Comparison of ENCODE assay signal across 9 cellular contexts in the genomic region with DNA sequence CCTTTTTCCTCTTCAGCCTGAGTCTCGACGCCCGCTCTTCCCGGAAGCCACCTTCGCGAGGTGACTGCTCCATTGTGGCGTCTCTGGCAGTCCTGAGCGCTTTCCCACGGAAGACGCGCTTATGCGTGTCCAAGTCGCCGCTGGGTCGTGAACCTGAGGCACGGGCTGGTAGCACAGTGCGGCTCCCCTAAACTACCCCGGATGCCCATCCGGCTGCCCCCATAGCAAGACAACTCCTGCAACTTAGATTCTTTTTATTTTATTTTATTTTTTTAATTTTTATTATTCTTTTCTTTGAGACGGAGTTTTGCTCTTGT. TPM values are rescaled to one million over a fixed set of nuclear protein-coding genes. Genes with fewer than 3 reads are reported as not detected.
DNase-seq lines count a peak whose midpoint lies in the region; ATAC-seq, FAIRE-seq and TF ChIP-seq lines count a peak whose summit lies in the region.
"Had no signal": no experiment of that assay in that cellular context is flagged by ENCODE, and none has a peak within 500 bp of the region (broad histone marks: within the 10 kb centered on the region; RNA-seq: fewer than 3 reads in every experiment).

No MANE protein-coding gene starts in this region.

- H3K9me3 Mint-ChIP-seq in activated CD8-positive, alpha-beta memory T cell treated with anti-CD3 and anti-CD28 coated beads, Interleukin-2, amount 10 ng/mL, durations not matched to agents 7 days and 5 days (ENCODE audit: low read depth) = no peaks in the 10 kb centered on the region
- H3K9me3 Mint-ChIP-seq in activated T-helper 2 cell treated with anti-CD3 and anti-CD28 coated beads, Interferon-gamma antibody, Interleukin-2, Interleukin-4, amounts not matched to agents 10 μg/mL and 5 μg/mL and 100 μg/mL, durations not matched to agents 14 hours and 24 hours and 36 hours = no peaks in the 10 kb centered on the region

- CTCF ChIA-PET in activated CD8-positive, alpha-beta memory T cell treated with anti-CD3 and anti-CD28 coated beads, Interleukin-2, amount 10 ng/mL, durations not matched to agents 7 days and 5 days (lab: Charles Lee) = interaction anchor here (0.6 to 2.1 kb wide), 11 partner anchors 7 to 302 kb away, joined by 3 to 14 read pairs (median 4); partner anchors contain the start of genes PLA2G15, PRMT7, SLC7A6 and SLC7A6OS

- H4K20me1 ChIP-seq in keratinocyte (ENCODE audit: control insufficient read depth, extremely low read depth, insufficient read depth, low read length) = peaks cover 18% of the 10 kb centered on the region

- WGBS in thyroid gland, 2 donors = 16 to 21% methylated on average over 20 of the region's 20 CpGs

- no peak for FAIRE-seq in keratinocyte (lab: Jason Lieb, UNC)

- no peaks in the 10 kb centered on the region for H3K27me3 ChIP-seq in keratinocyte (ENCODE audit: control insufficient read depth, extremely low read depth, insufficient read depth, low read length)
- no peaks in the 10 kb centered on the region for H3K27me3 ChIP-seq in thyroid gland

- H3K36me3 ChIP-seq in keratinocyte (ENCODE audit: control insufficient read depth in 2 of 2, extremely low read depth in 1 of 2, insufficient read depth in 2 of 2, low read length in 2 of 2) (peaks cover 3 to 16% of the 10 kb centered on the region in 2 experiments), thyroid gland (no peaks in the 10 kb centered on the region)

- ATAC-seq in activated CD8-positive, alpha-beta memory T cell treated with anti-CD3 and anti-CD28 coated beads, Interleukin-2, amount 10 ng/mL, durations not matched to agents 7 days and 5 days = peak; percentile 28

- H3K4me1 Mint-ChIP-seq in activated CD8-positive, alpha-beta memory T cell treated with anti-CD3 and anti-CD28 coated beads, Interleukin-2, amount 10 ng/mL, durations not matched to agents 7 days and 5 days = peaks cover 31% of the 10 kb centered on the region
- H3K4me1 Mint-ChIP-seq in activated T-helper 2 cell treated with anti-CD3 and anti-CD28 coated beads, Interferon-gamma antibody, Interleukin-2, Interleukin-4, amounts not matched to agents 10 μg/mL and 5 μg/mL and 100 μg/mL, durations not matched to agents 14 hours and 24 hours and 36 hours (ENCODE audit: low read depth) = peaks cover 24% of the 10 kb centered on the region

- peaks cover 3% of the 10 kb centered on the region for H3K9me1 ChIP-seq in keratinocyte (ENCODE audit: control insufficient read depth, extremely low read depth, insufficient read depth, low read length)

- dilution Hi-C loops in keratinocyte (cut with MboI; ENCODE audit: extremely low pct_ligation_motif_present, low sequenced_read_pairs) = no loop called here

- peak overlapping the region; percentile 97 for H3K4me2 ChIP-seq in keratinocyte (ENCODE audit: control insufficient read depth, extremely low read depth, insufficient read depth, low read depth, low read length)

- H3K79me2 ChIP-seq in keratinocyte (ENCODE audit: control insufficient read depth, insufficient read depth, low read length) = peaks cover 30% of the 10 kb centered on the region

- TF ChIP-seq CTCF in keratinocyte (optimal IDR thresholded peaks at IDR 0.05 in 1 of 3, IDR thresholded peaks at IDR 0.05 in 1 of 3, conservative IDR thresholded peaks at IDR 0.05 in 1 of 3; ENCODE audit: extremely low read depth in 1 of 3, insufficient read depth in 2 of 3, low read length in 3 of 3) = no peak
- TF ChIP-seq CTCF in thyroid gland (IDR thresholded peaks at IDR 0.05) = peak in 1 of 6 experiments; percentile 9

- H2AFZ ChIP-seq in keratinocyte (ENCODE audit: control insufficient read depth, low read length) = peak overlapping the region; percentile 94

- peak overlapping the region; percentile 90 for H3K27ac ChIP-seq in keratinocyte (ENCODE audit: control insufficient read depth, insufficient read depth, low read length)
- H3K27ac ChIP-seq in thyroid gland = peak overlapping the region; percentile 90 to 96 (median 96)

- no peaks in the 10 kb centered on the region for H3K36me3 Mint-ChIP-seq in activated CD8-positive, alpha-beta memory T cell treated with anti-CD3 and anti-CD28 coated beads, Interleukin-2, amount 10 ng/mL, durations not matched to agents 7 days and 5 days
- no peaks in the 10 kb centered on the region for H3K36me3 Mint-ChIP-seq in activated T-helper 2 cell treated with anti-CD3 and anti-CD28 coated beads, Interferon-gamma antibody, Interleukin-2, Interleukin-4, amounts not matched to agents 10 μg/mL and 5 μg/mL and 100 μg/mL, durations not matched to agents 14 hours and 24 hours and 36 hours (ENCODE audit: low read depth)

- no peak for TF ChIP-seq POLR2A in thyroid gland (IDR thresholded peaks at IDR 0.05)

- peaks cover 8% of the 10 kb centered on the region for H3K27me3 Mint-ChIP-seq in activated CD8-positive, alpha-beta memory T cell treated with anti-CD3 and anti-CD28 coated beads, Interleukin-2, amount 10 ng/mL, durations not matched to agents 7 days and 5 days
- H3K27me3 Mint-ChIP-seq in activated T-helper 2 cell treated with anti-CD3 and anti-CD28 coated beads, Interferon-gamma antibody, Interleukin-2, Interleukin-4, amounts not matched to agents 10 μg/mL and 5 μg/mL and 100 μg/mL, durations not matched to agents 14 hours and 24 hours and 36 hours (ENCODE audit: low read depth) = no peaks in the 10 kb centered on the region

- H3K4me1 ChIP-seq in keratinocyte (ENCODE audit: control insufficient read depth, extremely low read depth, insufficient read depth, low read length) (peaks cover 29% of the 10 kb centered on the region), thyroid gland (peaks cover 31 to 37% of the 10 kb centered on the region in 2 donors)

- intact Hi-C loops in activated T-helper 2 cell treated with anti-CD3 and anti-CD28 coated beads, Interferon-gamma antibody, Interleukin-2, Interleukin-4, amounts not matched to agents 10 μg/mL and 5 μg/mL and 100 μg/mL, durations not matched to agents 14 hours and 24 hours and 36 hours (cut with micrococcal nuclease) = loop anchor here (5.0 kb wide), 1 partner anchor 209 kb away; the partner anchor contains the start of gene SMPD3
- intact Hi-C loops in thyroid gland (cut with DNase I) = loop anchor here (10.0 kb wide), 1 partner anchor 243 kb away; the partner anchor contains the start of gene DPEP2

- no peak for DNase-seq in activated CD8-positive, alpha-beta memory T cell treated with anti-CD3 and anti-CD28 coated beads, Interleukin-2, amount 10 ng/mL, durations not matched to agents 7 days and 5 days
- no peak for DNase-seq in activated CD8-positive, alpha-beta memory T cell treated with anti-CD3 and anti-CD28 coated beads for 24 hours
- no peak for DNase-seq in activated T-helper 2 cell treated with anti-CD3 and anti-CD28 coated beads, Interferon-gamma antibody, Interleukin-2, Interleukin-4, amounts not matched to agents 10 μg/mL and 5 μg/mL and 100 μg/mL, durations not matched to agents 14 hours and 24 hours and 36 hours (ENCODE audit: low spot score)
- no peak for DNase-seq in keratinocyte (ENCODE audit: low read depth, low spot score)
- DNase-seq in thyroid gland = no peak
- DNase-seq in activated gamma-delta T cell treated with Interleukin-2 at 50 U/mL for 16 hours = no peak
- no peak for DNase-seq in T-helper 9 cell
- DNase-seq in LoVo (ENCODE audit: low spot score) = no peak
- DNase-seq: DND-41 had no signal

- H3K9me3 ChIP-seq in keratinocyte (ENCODE audit: control insufficient read depth, low read depth, low read length) (no peaks in the 10 kb centered on the region), thyroid gland (no peaks in the 10 kb centered on the region)

- H3K9ac ChIP-seq in keratinocyte (ENCODE audit: control insufficient read depth, extremely low read depth, insufficient read depth, low read length) = peak overlapping the region; percentile 85

- peak overlapping the region; percentile 82 for H3K4me3 Mint-ChIP-seq in activated CD8-positive, alpha-beta memory T cell treated with anti-CD3 and anti-CD28 coated beads, Interleukin-2, amount 10 ng/mL, durations not matched to agents 7 days and 5 days
- peak overlapping the region; percentile 75 for H3K4me3 Mint-ChIP-seq in activated T-helper 2 cell treated with anti-CD3 and anti-CD28 coated beads, Interferon-gamma antibody, Interleukin-2, Interleukin-4, amounts not matched to agents 10 μg/mL and 5 μg/mL and 100 μg/mL, durations not matched to agents 14 hours and 24 hours and 36 hours (ENCODE audit: low read depth)

- H3K4me3 ChIP-seq in keratinocyte (ENCODE audit: control insufficient read depth in 2 of 3, extremely low read depth in 1 of 3, insufficient read depth in 2 of 3, low read depth in 1 of 3, low read length in 3 of 3) = peak overlapping the region; percentile 36 to 73 (median 69)
- peak overlapping the region in 2 of 3 donors; percentile 28 to 68 for H3K4me3 ChIP-seq in thyroid gland (replicated peaks in 1 of 3)

- peak overlapping the region; percentile 90 for H3K27ac Mint-ChIP-seq in activated CD8-positive, alpha-beta memory T cell treated with anti-CD3 and anti-CD28 coated beads, Interleukin-2, amount 10 ng/mL, durations not matched to agents 7 days and 5 days
- H3K27ac Mint-ChIP-seq in activated T-helper 2 cell treated with anti-CD3 and anti-CD28 coated beads, Interferon-gamma antibody, Interleukin-2, Interleukin-4, amounts not matched to agents 10 μg/mL and 5 μg/mL and 100 μg/mL, durations not matched to agents 14 hours and 24 hours and 36 hours = peak overlapping the region; percentile 38

RNA-seq across cellular contexts. Expression of gene ESRP2, which starts 2.1 kb away (rescaled TPM):
- not detected for total RNA-seq in activated CD8-positive, alpha-beta memory T cell treated with anti-CD3 and anti-CD28 coated beads, Interleukin-2, amount 10 ng/mL, durations not matched to agents 7 days and 5 days
- 0.23 and 0.34 TPM in 2 replicates for total RNA-seq in activated T-helper 2 cell treated with anti-CD3 and anti-CD28 coated beads, Interferon-gamma antibody, Interleukin-2, Interleukin-4, amounts not matched to agents 10 μg/mL and 5 μg/mL and 100 μg/mL, durations not matched to agents 14 hours and 24 hours and 36 hours
- 34.8 to 53.9 TPM (median 39.2 TPM) in 3 replicates for polyA plus RNA-seq in keratinocyte
- polyA plus RNA-seq in keratinocyte (2011; ENCODE audit: low read depth) = 17.9 TPM
- 20.2 and 23.8 TPM in 2 replicates for polyA plus RNA-seq in keratinocyte (2011; cell fraction: cytosol; rRNA removed)
- polyA plus RNA-seq in keratinocyte (2011; cell fraction: nucleus; rRNA removed) = 93.9 and 100 TPM in 2 replicates
- polyA plus RNA-seq in keratinocyte (2012; ENCODE audit: low replicate concordance) = 31.4 and 42.0 TPM in 2 replicates
- polyA minus RNA-seq in keratinocyte = 68.0 to 78.2 TPM (median 73.5 TPM) in 3 replicates
- polyA minus RNA-seq in keratinocyte (2011; cell fraction: cytosol; rRNA and poly(A)+ RNA removed) = 35.1 TPM
- 44.2 and 52.1 TPM in 2 replicates for polyA minus RNA-seq in keratinocyte (2011; cell fraction: nucleus; rRNA and poly(A)+ RNA removed)
- total RNA-seq in thyroid gland = 10 to 100 TPM; 42.9 to 86.9 (median 50.5) TPM

RNA-seq across cellular contexts. Expression of gene PLA2G15, which starts 7.2 kb away (rescaled TPM):
- 1 to 10 TPM; 8.4 to 9.3 TPM for total RNA-seq in activated CD8-positive, alpha-beta memory T cell treated with anti-CD3 and anti-CD28 coated beads, Interleukin-2, amount 10 ng/mL, durations not matched to agents 7 days and 5 days
- 9.0 and 10.3 TPM in 2 replicates for total RNA-seq in activated T-helper 2 cell treated with anti-CD3 and anti-CD28 coated beads, Interferon-gamma antibody, Interleukin-2, Interleukin-4, amounts not matched to agents 10 μg/mL and 5 μg/mL and 100 μg/mL, durations not matched to agents 14 hours and 24 hours and 36 hours
- 9.2 to 16.6 TPM (median 12.1 TPM) in 3 replicates for polyA plus RNA-seq in keratinocyte
- polyA plus RNA-seq in keratinocyte (2011; ENCODE audit: low read depth) = 11.9 TPM
- 4.5 and 7.1 TPM in 2 replicates for polyA plus RNA-seq in keratinocyte (2011; cell fraction: cytosol; rRNA removed)
- polyA plus RNA-seq in keratinocyte (2011; cell fraction: nucleus; rRNA removed) = 26.5 and 29.3 TPM in 2 replicates
- polyA plus RNA-seq in keratinocyte (2012; ENCODE audit: low replicate concordance) = 11.6 and 11.8 TPM in 2 replicates
- polyA minus RNA-seq in keratinocyte = 11.7 to 22.2 TPM (median 18.8 TPM) in 3 replicates
- 13.6 TPM for polyA minus RNA-seq in keratinocyte (2011; cell fraction: cytosol; rRNA and poly(A)+ RNA removed)
- polyA minus RNA-seq in keratinocyte (2011; cell fraction: nucleus; rRNA and poly(A)+ RNA removed) = 21.2 and 24.3 TPM in 2 replicates
- total RNA-seq in thyroid gland = 10 to 100 TPM; 20.8 to 40.3 (median 38.4) TPM

RNA-seq across cellular contexts. Expression of gene SLC7A6, which starts 26.3 kb away (rescaled TPM):
- total RNA-seq in activated CD8-positive, alpha-beta memory T cell treated with anti-CD3 and anti-CD28 coated beads, Interleukin-2, amount 10 ng/mL, durations not matched to agents 7 days and 5 days = 10 to 100 TPM; 73.3 to 99.5 TPM
- 107 and 108 TPM in 2 replicates for total RNA-seq in activated T-helper 2 cell treated with anti-CD3 and anti-CD28 coated beads, Interferon-gamma antibody, Interleukin-2, Interleukin-4, amounts not matched to agents 10 μg/mL and 5 μg/mL and 100 μg/mL, durations not matched to agents 14 hours and 24 hours and 36 hours
- polyA plus RNA-seq in keratinocyte = 35.0 to 45.9 TPM (median 43.4 TPM) in 3 replicates
- polyA plus RNA-seq in keratinocyte (2011; ENCODE audit: low read depth) = 11.6 TPM
- polyA plus RNA-seq in keratinocyte (2011; cell fraction: cytosol; rRNA removed) = 15.5 and 20.5 TPM in 2 replicates
- 113 and 126 TPM in 2 replicates for polyA plus RNA-seq in keratinocyte (2011; cell fraction: nucleus; rRNA removed)
- polyA plus RNA-seq in keratinocyte (2012; ENCODE audit: low replicate concordance) = 13.9 and 24.3 TPM in 2 replicates
- 85.4 to 135 TPM (median 106 TPM) in 3 replicates for polyA minus RNA-seq in keratinocyte
- 28.0 TPM for polyA minus RNA-seq in keratinocyte (2011; cell fraction: cytosol; rRNA and poly(A)+ RNA removed)
- 70.1 and 116 TPM in 2 replicates for polyA minus RNA-seq in keratinocyte (2011; cell fraction: nucleus; rRNA and poly(A)+ RNA removed)
- 100 to 1,000 TPM in 1 of 4 donors, 10 to 100 TPM in 3; 73.1 to 116 (median 85.7) TPM for total RNA-seq in thyroid gland

Comparison
In these comparisons a context has a peak if more than half of its experiments do, and no peak if none do; other contexts are left out.
1. RNA of gene ESRP2, which starts 2.1 kb away (total RNA-seq): 42.9 to 86.9 TPM in thyroid gland; 0.23 to 0.34 TPM in activated T-helper 2 cell treated with anti-CD3 and anti-CD28 coated beads, Interferon-gamma antibody, Interleukin-2, Interleukin-4, amounts not matched to agents 10 μg/mL and 5 μg/mL and 100 μg/mL, durations not matched to agents 14 hours and 24 hours and 36 hours and not detected in activated CD8-positive, alpha-beta memory T cell treated with anti-CD3 and anti-CD28 coated beads, Interleukin-2, amount 10 ng/mL, durations not matched to agents 7 days and 5 days; every median in the first group is over 10 times any median in the second.